In the genomic region with DNA sequence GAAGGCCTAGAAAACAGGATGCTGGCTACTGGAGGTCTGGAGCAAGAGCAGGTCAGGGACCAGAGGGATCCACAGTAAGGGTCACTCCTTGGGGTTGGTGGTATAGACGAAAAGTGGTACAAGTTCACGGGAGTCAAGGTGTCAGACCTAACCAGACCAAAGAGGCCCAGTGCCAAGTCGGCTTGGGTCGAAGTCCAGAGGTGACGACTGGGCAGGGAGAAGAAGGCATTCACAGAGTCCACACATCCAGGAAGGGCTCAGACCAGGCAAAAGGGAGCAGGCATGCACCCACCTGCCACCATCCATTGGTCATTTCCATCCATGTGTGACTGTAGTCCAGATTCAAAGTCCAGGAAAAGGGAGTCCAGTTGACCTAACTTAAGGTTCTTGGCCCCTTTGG, we compare ENCODE assay signal across 26 cellular contexts. TPM values are rescaled to one million over a fixed set of nuclear protein-coding genes. Genes with fewer than 3 reads are reported as not detected.
"Had no signal": no experiment of that assay in that cellular context is flagged by ENCODE, and none has a peak within 500 bp of the region (broad histone marks: within the 10 kb centered on the region; RNA-seq: fewer than 3 reads in every experiment).

No MANE protein-coding gene starts in this region.

- H3K79me2 ChIP-seq: parathyroid adenoma had no signal

- H3K4me2 ChIP-seq: neural progenitor cell had no signal

- ATAC-seq: naive thymus-derived CD4-positive, alpha-beta T cell; psoas muscle; right cardiac atrium; sciatic nerve; stimulated activated effector memory CD8-positive, alpha-beta T cell treated with anti-CD3 and anti-CD28 coated beads, Interleukin-12 subunit alpha, Interleukin-12 subunit beta, amount 100 ng/mL, for 72 hours; stimulated activated naive B cell treated with anti-CD40 and anti-IgM and Interleukin-4, amounts not matched to agents 10 μg/mL and 1 μg/mL and 100 μg/mL, for 72 hours had no signal

- DNase-seq: naive thymus-derived CD4-positive, alpha-beta T cell; natural killer cell; occipital lobe; ovary; posterior cingulate gyrus; psoas muscle; right cardiac atrium; stimulated activated CD4-positive, alpha-beta T cell treated with anti-CD3 and anti-CD28 coated beads, Interleukin-15, amount 100 ng/mL, for 24 hours; stimulated activated CD4-positive, alpha-beta T cell treated with anti-CD3 and anti-CD28 coated beads, Interleukin-2, amount 100 ng/mL, for 24 hours; stimulated activated CD4-positive, alpha-beta T cell treated with anti-CD3 and anti-CD28 coated beads, Interleukin-2, amount 100 ng/mL, for 48 hours; stimulated activated CD4-positive, alpha-beta T cell treated with anti-CD3 and anti-CD28 coated beads, Interleukin-4, amount 100 ng/mL, for 24 hours; stimulated activated naive B cell treated with anti-CD40 and anti-IgM and Interleukin-4, amounts not matched to agents 10 μg/mL and 1 μg/mL and 100 μg/mL, for 72 hours; stimulated activated naive CD4-positive, alpha-beta T cell treated with Interleukin-2 at 50 U/mL for 16 hours; stomach; thyroid gland; trophoblast cell; upper lobe of left lung; uterus had no signal

- H2AFZ ChIP-seq: parathyroid adenoma had no signal

- H3K4me1 ChIP-seq: parathyroid adenoma, psoas muscle, thyroid gland, upper lobe of left lung, uterus had no signal

- H3K9ac ChIP-seq: neural progenitor cell, parathyroid adenoma had no signal

- H3K36me3 ChIP-seq: neural progenitor cell, ovary, stomach, thoracic aorta, thyroid gland, tibial nerve, upper lobe of left lung, uterus had no signal

- H3K4me3 ChIP-seq: neural progenitor cell, ovary, psoas muscle, skin epidermis, stomach, thoracic aorta, thyroid gland, tibial nerve, upper lobe of left lung, uterus had no signal

- H3K9me3 ChIP-seq: ovary, psoas muscle, stomach, thoracic aorta, thyroid gland, tibial nerve, upper lobe of left lung, uterus had no signal

- H3K27me3 ChIP-seq: neural progenitor cell, ovary, stomach, thyroid gland, tibial nerve, upper lobe of left lung, uterus had no signal

- H3K27ac ChIP-seq: neural progenitor cell, ovary, parathyroid adenoma, psoas muscle, skin epidermis, stomach, thoracic aorta, thyroid gland, tibial nerve, upper lobe of left lung, uterus had no signal

RNA-seq across cellular contexts. Expression of gene SYT6, which starts 27.1 kb away (rescaled TPM):
- total RNA-seq: naive thymus-derived CD4-positive, alpha-beta T cell; renal cortical epithelial cell; right cardiac atrium had no signal
- polyA plus RNA-seq: naive thymus-derived CD4-positive, alpha-beta T cell; right cardiac atrium had no signal
